Comparison of ENCODE assay signal across 1 cellular context in the genomic region with DNA sequence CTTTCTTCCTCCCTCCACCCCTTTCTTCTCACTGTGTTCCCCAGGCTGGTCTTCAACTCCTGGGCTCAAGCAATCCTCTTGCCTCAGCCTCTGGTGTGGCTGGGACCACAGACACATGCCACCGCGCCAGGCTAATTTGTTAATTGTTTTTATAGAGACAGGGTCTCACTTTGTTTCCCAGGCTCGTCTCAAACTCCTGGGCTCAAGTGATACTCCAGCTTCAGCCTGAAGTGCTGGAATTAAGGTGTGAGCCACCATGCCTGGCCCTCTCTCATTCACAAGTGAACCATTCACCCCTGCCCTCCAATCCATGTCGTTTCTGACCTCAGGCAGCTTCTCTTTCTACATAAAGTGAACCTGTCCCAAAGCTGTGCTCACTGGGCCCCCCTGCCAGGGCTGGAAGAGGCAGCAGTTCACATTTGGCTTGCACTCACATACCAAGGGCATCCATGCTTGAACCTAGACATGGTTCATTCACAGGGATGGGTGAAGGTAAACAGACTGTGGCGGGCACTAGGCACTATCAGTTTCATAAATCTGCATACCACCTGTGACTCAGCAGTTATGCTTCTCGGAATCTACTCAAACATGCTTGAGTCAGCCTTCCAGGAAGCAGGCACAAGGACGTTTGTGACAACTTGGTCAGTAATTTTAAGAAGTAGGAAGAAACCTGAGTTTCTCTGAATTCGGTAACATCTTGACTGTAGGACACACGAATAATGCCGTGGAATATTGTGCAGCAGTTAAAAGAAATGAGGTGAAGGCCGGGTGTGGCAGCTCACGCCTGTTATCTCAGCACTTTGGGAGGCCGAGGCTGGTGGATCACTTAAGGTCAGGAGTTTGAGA.
A peak's percentile ranks its signal among the peaks of the same experiment; 100 is the strongest.
TF ChIP-seq lines count a peak whose summit lies in the region.

No MANE protein-coding gene starts in this region.

TF ChIP-seq in K562, 482 proteins besides CTCF, POLR2A, EP300 and RAD21 (continued from another document and continues in another):
- TF ChIP-seq, protein P1, sequence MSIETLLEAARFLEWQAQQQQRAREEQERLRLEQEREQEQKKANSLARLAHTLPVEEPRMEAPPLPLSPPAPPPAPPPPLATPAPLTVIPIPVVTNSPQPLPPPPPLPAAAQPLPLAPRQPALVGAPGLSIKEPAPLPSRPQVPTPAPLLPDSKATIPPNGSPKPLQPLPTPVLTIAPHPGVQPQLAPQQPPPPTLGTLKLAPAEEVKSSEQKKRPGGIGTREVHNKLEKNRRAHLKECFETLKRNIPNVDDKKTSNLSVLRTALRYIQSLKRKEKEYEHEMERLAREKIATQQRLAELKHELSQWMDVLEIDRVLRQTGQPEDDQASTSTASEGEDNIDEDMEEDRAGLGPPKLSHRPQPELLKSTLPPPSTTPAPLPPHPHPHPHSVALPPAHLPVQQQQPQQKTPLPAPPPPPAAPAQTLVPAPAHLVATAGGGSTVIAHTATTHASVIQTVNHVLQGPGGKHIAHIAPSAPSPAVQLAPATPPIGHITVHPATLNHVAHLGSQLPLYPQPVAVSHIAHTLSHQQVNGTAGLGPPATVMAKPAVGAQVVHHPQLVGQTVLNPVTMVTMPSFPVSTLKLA (conservative IDR thresholded peaks at IDR 0.05), result peak in 1 of 2 experiments; percentile 72; a peak in 2 of 4 replicates
- TF ChIP-seq WHSC1 (IDR thresholded peaks at IDR 0.05; ENCODE audit: low read length) (no peak), TEAD2 (tag; IDR thresholded peaks at IDR 0.05) (peak; percentile 89), MBD2 (IDR thresholded peaks at IDR 0.05; ENCODE audit: borderline replicate concordance, low read depth) (peak; percentile 13; the same call in 1 of the 2 replicates), E2F3 (CRISPR knock-in tag; IDR thresholded peaks at IDR 0.05) (peak; percentile 78), ZKSCAN8 (CRISPR knock-in tag; IDR thresholded peaks at IDR 0.05) (peak; percentile 81), ZNF133 (CRISPR knock-in tag; IDR thresholded peaks at IDR 0.05) (no peak), NCOR1 (IDR thresholded peaks at IDR 0.05) (peak; percentile 80), CREM (IDR thresholded peaks at IDR 0.05; ENCODE audit: low read depth) (peak; percentile 55; the same call in 1 of the 2 replicates), ZNF444 (CRISPR knock-in tag; IDR thresholded peaks at IDR 0.05) (0 out of 2 replicates have a peak, but pooled peaks have one; percentile 9), KHSRP (IDR thresholded peaks at IDR 0.05) (no peak), MCM2 (IDR thresholded peaks at IDR 0.05; ENCODE audit: low read depth) (no peak), TAF1 (IDR thresholded peaks at IDR 0.05; ENCODE audit: control insufficient read depth, extremely low read depth, insufficient read depth, low read length, severe bottlenecking) (peak; percentile 40), CAMTA2 (CRISPR knock-in tag; conservative IDR thresholded peaks at IDR 0.05) (0 out of 2 replicates have a peak, but pooled peaks have one; percentile 13), ZNF584 (CRISPR knock-in tag; IDR thresholded peaks at IDR 0.05; ENCODE audit: low read depth) (peak; percentile 84), ZNF41 (CRISPR knock-in tag; conservative IDR thresholded peaks at IDR 0.05) (peak; percentile 88), PPARD (CRISPR knock-in tag; IDR thresholded peaks at IDR 0.05) (no peak), DIDO1 (tag; IDR thresholded peaks at IDR 0.05; ENCODE audit: low read depth) (peak; percentile 46), ZNF23 (CRISPR knock-in tag; IDR thresholded peaks at IDR 0.05) (peak; percentile 60; the same call in 1 of the 2 replicates), KAT7 (CRISPR knock-in tag; IDR thresholded peaks at IDR 0.05; ENCODE audit: borderline replicate concordance) (no peak), ETV1 (tag; conservative IDR thresholded peaks at IDR 0.05; ENCODE audit: low read depth) (peak; percentile 68; the same call in 1 of the 2 replicates), ZNF431 (CRISPR knock-in tag; IDR thresholded peaks at IDR 0.05) (no peak), NCOA2 (IDR thresholded peaks at IDR 0.05; ENCODE audit: partially characterized antibody in 2 of 2) (no peak), YBX1 (IDR thresholded peaks at IDR 0.05) (no peak), HSF4 (CRISPR knock-in tag; IDR thresholded peaks at IDR 0.05; ENCODE audit: borderline replicate concordance) (peak; percentile 87; the same call in 1 of the 2 replicates), CBX8 (IDR thresholded peaks at IDR 0.05; ENCODE audit: borderline replicate concordance, extremely low read depth, low read depth, low read length, poor library complexity, severe bottlenecking) (no peak), RBM39 (optimal IDR thresholded peaks at IDR 0.05; ENCODE audit: low read depth, low read length) (no peak)
- TF ChIP-seq, protein P2, sequence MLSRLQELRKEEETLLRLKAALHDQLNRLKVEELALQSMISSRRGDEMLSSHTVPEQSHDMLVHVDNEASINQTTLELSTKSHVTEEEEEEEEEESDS (CRISPR knock-in tag; IDR thresholded peaks at IDR 0.05), result no peak
- TF ChIP-seq, protein P3, sequence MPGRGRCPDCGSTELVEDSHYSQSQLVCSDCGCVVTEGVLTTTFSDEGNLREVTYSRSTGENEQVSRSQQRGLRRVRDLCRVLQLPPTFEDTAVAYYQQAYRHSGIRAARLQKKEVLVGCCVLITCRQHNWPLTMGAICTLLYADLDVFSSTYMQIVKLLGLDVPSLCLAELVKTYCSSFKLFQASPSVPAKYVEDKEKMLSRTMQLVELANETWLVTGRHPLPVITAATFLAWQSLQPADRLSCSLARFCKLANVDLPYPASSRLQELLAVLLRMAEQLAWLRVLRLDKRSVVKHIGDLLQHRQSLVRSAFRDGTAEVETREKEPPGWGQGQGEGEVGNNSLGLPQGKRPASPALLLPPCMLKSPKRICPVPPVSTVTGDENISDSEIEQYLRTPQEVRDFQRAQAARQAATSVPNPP (IDR thresholded peaks at IDR 0.05; ENCODE audit: borderline replicate concordance, insufficient read depth, insufficient read length), result no peak
- TF ChIP-seq, protein P4, sequence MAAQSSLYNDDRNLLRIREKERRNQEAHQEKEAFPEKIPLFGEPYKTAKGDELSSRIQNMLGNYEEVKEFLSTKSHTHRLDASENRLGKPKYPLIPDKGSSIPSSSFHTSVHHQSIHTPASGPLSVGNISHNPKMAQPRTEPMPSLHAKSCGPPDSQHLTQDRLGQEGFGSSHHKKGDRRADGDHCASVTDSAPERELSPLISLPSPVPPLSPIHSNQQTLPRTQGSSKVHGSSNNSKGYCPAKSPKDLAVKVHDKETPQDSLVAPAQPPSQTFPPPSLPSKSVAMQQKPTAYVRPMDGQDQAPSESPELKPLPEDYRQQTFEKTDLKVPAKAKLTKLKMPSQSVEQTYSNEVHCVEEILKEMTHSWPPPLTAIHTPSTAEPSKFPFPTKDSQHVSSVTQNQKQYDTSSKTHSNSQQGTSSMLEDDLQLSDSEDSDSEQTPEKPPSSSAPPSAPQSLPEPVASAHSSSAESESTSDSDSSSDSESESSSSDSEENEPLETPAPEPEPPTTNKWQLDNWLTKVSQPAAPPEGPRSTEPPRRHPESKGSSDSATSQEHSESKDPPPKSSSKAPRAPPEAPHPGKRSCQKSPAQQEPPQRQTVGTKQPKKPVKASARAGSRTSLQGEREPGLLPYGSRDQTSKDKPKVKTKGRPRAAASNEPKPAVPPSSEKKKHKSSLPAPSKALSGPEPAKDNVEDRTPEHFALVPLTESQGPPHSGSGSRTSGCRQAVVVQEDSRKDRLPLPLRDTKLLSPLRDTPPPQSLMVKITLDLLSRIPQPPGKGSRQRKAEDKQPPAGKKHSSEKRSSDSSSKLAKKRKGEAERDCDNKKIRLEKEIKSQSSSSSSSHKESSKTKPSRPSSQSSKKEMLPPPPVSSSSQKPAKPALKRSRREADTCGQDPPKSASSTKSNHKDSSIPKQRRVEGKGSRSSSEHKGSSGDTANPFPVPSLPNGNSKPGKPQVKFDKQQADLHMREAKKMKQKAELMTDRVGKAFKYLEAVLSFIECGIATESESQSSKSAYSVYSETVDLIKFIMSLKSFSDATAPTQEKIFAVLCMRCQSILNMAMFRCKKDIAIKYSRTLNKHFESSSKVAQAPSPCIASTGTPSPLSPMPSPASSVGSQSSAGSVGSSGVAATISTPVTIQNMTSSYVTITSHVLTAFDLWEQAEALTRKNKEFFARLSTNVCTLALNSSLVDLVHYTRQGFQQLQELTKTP (IDR thresholded peaks at IDR 0.05; ENCODE audit: low read depth in 1 of 2, partially characterized antibody in 2 of 2), result no peak
- TF ChIP-seq, protein P5, sequence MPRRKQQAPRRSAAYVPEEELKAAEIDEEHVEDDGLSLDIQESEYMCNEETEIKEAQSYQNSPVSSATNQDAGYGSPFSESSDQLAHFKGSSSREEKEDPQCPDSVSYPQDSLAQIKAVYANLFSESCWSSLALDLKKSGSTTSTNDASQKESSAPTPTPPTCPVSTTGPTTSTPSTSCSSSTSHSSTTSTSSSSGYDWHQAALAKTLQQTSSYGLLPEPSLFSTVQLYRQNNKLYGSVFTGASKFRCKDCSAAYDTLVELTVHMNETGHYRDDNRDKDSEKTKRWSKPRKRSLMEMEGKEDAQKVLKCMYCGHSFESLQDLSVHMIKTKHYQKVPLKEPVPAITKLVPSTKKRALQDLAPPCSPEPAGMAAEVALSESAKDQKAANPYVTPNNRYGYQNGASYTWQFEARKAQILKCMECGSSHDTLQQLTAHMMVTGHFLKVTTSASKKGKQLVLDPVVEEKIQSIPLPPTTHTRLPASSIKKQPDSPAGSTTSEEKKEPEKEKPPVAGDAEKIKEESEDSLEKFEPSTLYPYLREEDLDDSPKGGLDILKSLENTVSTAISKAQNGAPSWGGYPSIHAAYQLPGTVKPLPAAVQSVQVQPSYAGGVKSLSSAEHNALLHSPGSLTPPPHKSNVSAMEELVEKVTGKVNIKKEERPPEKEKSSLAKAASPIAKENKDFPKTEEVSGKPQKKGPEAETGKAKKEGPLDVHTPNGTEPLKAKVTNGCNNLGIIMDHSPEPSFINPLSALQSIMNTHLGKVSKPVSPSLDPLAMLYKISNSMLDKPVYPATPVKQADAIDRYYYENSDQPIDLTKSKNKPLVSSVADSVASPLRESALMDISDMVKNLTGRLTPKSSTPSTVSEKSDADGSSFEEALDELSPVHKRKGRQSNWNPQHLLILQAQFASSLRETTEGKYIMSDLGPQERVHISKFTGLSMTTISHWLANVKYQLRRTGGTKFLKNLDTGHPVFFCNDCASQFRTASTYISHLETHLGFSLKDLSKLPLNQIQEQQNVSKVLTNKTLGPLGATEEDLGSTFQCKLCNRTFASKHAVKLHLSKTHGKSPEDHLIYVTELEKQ (CRISPR knock-in tag; IDR thresholded peaks at IDR 0.05), result peak; percentile 77
- TF ChIP-seq, protein P6, sequence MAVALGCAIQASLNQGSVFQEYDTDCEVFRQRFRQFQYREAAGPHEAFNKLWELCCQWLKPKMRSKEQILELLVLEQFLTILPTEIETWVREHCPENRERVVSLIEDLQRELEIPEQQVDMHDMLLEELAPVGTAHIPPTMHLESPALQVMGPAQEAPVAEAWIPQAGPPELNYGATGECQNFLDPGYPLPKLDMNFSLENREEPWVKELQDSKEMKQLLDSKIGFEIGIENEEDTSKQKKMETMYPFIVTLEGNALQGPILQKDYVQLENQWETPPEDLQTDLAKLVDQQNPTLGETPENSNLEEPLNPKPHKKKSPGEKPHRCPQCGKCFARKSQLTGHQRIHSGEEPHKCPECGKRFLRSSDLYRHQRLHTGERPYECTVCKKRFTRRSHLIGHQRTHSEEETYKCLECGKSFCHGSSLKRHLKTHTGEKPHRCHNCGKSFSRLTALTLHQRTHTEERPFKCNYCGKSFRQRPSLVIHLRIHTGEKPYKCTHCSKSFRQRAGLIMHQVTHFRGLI (CRISPR knock-in tag; IDR thresholded peaks at IDR 0.05), result peak; percentile 71; the same call in 1 of the 2 replicates
- TF ChIP-seq, protein P7, sequence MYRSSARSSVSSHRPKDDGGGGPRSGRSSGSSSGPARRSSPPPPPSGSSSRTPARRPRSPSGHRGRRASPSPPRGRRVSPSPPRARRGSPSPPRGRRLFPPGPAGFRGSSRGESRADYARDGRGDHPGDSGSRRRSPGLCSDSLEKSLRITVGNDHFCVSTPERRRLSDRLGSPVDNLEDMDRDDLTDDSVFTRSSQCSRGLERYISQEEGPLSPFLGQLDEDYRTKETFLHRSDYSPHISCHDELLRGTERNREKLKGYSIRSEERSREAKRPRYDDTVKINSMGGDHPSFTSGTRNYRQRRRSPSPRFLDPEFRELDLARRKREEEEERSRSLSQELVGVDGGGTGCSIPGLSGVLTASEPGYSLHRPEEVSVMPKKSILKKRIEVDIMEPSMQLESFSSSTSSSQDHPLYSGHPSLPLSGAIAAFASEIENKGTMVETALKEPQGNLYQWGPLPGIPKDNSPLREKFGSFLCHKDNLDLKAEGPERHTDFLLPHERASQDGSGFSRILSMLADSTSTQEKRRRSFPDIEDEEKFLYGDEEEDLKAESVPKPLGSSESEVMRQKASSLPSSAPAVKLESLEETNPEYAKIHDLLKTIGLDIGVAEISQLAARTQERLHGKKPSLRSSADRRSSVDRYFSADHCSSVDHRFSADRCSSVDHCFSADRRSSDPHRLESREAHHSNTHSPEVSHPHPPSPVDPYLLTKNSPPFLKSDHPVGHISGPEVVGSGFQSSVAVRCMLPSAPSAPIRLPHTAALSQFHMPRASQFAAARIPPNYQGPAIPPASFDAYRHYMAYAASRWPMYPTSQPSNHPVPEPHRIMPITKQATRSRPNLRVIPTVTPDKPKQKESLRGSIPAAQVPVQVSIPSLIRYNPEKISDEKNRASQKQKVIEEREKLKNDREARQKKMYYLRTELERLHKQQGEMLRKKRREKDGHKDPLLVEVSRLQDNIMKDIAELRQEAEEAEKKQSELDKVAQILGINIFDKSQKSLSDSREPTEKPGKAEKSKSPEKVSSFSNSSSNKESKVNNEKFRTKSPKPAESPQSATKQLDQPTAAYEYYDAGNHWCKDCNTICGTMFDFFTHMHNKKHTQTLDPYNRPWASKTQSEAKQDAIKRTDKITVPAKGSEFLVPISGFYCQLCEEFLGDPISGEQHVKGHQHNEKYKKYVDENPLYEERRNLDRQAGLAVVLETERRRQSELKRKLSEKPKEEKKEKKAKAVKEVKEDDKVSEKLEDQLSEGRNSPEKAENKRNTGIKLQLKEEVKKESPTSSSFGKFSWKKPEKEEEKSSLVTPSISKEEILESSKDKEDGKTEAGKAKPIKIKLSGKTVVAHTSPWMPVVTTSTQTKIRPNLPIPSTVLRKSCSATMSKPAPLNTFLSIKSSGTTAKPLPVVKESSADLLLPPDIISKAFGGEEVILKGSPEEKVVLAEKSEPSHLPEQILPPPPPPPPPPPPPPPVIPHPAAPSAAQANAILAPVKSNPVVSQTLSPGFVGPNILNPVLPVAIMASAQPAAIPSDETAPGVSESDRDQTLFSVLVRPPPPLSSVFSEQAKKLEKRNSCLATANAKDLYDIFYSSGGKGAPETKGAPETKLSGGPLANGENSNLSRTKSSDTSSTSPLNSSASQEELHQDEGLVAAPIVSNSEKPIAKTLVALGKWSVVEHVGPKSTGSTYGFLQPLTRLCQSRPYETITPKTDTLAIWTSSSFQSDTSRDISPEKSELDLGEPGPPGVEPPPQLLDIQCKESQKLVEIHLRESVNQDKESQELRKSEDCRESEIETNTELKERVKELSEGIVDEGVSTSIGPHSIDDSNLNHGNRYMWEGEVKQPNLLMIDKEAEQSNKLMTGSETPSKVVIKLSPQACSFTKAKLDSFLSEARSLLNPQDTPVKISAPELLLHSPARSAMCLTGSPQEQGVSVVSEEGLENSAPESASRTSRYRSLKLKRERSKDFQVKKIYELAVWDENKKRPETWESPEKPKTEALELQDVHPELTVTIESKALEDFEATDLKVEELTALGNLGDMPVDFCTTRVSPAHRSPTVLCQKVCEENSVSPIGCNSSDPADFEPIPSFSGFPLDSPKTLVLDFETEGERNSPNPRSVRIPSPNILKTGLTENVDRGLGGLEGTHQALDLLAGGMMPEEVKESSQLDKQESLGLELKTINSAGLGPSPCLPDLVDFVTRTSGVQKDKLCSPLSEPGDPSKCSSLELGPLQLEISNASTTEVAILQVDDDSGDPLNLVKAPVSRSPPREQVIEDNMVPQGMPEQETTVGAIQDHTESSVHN (IDR thresholded peaks at IDR 0.05; ENCODE audit: borderline replicate concordance in 1 of 2, low read depth in 1 of 2), result peak in 1 of 2 experiments; percentile 77; a peak in 1 of 4 replicates
